ENCODE assay signal across 22 cellular contexts in the genomic region with DNA sequence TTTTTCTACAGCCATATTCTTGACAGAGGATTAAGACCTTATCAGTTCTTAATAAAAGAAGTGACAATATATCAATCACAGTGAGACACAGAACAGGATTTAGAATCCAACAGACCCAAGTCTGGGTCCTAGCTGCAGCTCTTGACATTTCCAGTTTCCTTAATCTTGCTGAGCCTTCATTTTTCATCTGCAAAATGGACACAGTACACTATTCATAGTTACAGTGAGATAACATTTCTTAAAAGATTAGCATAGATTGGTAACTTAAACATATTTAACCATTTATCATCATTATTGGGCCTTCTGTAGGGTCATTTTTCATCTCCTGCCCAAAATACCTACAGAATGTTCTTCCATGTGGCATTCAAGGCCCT. TPM values are rescaled to one million over a fixed set of nuclear protein-coding genes. Genes with fewer than 3 reads are reported as not detected.
DNase-seq lines count a peak whose midpoint lies in the region; ATAC-seq and TF ChIP-seq lines count a peak whose summit lies in the region.
"Had no signal": no experiment of that assay in that cellular context is flagged by ENCODE, and none has a peak within 500 bp of the region (broad histone marks: within the 10 kb centered on the region; RNA-seq: fewer than 3 reads in every experiment).

No MANE protein-coding gene starts in this region.

- no peaks in the 10 kb centered on the region for H3F3A ChIP-seq in GM23338 (replicated peaks; ENCODE audit: low read depth)

- peaks cover 19% of the 10 kb centered on the region for H3K4me1 ChIP-seq in GM23338 (ENCODE audit: insufficient read depth)
- H3K4me1 ChIP-seq: testis had no signal

- no peaks in the 10 kb centered on the region for H3K27me3 ChIP-seq in GM23338 (ENCODE audit: insufficient read depth)
- H3K27me3 ChIP-seq: adrenal gland, body of pancreas, neural progenitor cell, sigmoid colon, testis had no signal

- peak overlapping the region; percentile 72 for H3K27ac Mint-ChIP-seq in activated naive CD8-positive, alpha-beta T cell
- no peak overlapping the region for H3K27ac Mint-ChIP-seq in activated naive CD8-positive, alpha-beta T cell treated with anti-CD3 and anti-CD28 coated beads, Interleukin-2, amount 50 U/mL, for 24 hours
- H3K27ac Mint-ChIP-seq in GM23338: peak overlapping the region; percentile 26
- peak overlapping the region; percentile 38 for H3K27ac Mint-ChIP-seq in activated T-helper 1 cell treated with anti-CD3 and anti-CD28 coated beads, Interleukin-12 subunit alpha, Interleukin-12 subunit beta, Interleukin-2, Interleukin-4 antibody, amounts not matched to agents 30 ng/mL and 10 ng/mL and 1 ng/mL, durations not matched to agents 14 hours and 24 hours and 36 hours
- peak overlapping the region; percentile 11 to 92 (median 81) for H3K27ac Mint-ChIP-seq in naive thymus-derived CD8-positive, alpha-beta T cell
- H3K27ac Mint-ChIP-seq: memory B cell; neural progenitor cell; stimulated activated naive B cell treated with anti-CD40 and anti-IgM and Interleukin-4, amounts not matched to agents 10 μg/mL and 1 μg/mL and 100 μg/mL, for 72 hours had no signal

- no peak overlapping the region for H3K4me3 ChIP-seq in GM23338
- H3K4me3 ChIP-seq: adrenal gland, body of pancreas, neural progenitor cell, sigmoid colon, testis had no signal

- peaks cover 22% of the 10 kb centered on the region for H3K79me2 ChIP-seq in GM23338 (replicated peaks; ENCODE audit: insufficient read depth)

- H3K36me3 Mint-ChIP-seq in activated naive CD8-positive, alpha-beta T cell: peaks cover 12% of the 10 kb centered on the region
- peaks cover 32% of the 10 kb centered on the region for H3K36me3 Mint-ChIP-seq in activated naive CD8-positive, alpha-beta T cell treated with anti-CD3 and anti-CD28 coated beads, Interleukin-2, amount 50 U/mL, for 24 hours (ENCODE audit: low read depth)
- H3K36me3 Mint-ChIP-seq in GM23338 (ENCODE audit: low read depth): peaks cover 3% of the 10 kb centered on the region; the same call in 1 of the 3 replicates
- peaks cover 28% of the 10 kb centered on the region for H3K36me3 Mint-ChIP-seq in activated T-helper 1 cell treated with anti-CD3 and anti-CD28 coated beads, Interleukin-12 subunit alpha, Interleukin-12 subunit beta, Interleukin-2, Interleukin-4 antibody, amounts not matched to agents 30 ng/mL and 10 ng/mL and 1 ng/mL, durations not matched to agents 14 hours and 24 hours and 36 hours (ENCODE audit: low read depth)
- peaks cover 7 to 80% (median 15%) of the 10 kb centered on the region in 3 donors for H3K36me3 Mint-ChIP-seq in naive thymus-derived CD8-positive, alpha-beta T cell
- H3K36me3 Mint-ChIP-seq: memory B cell had no signal

- no peak overlapping the region for H2AFZ ChIP-seq in GM23338
- H2AFZ ChIP-seq: neural progenitor cell had no signal

- no peaks in the 10 kb centered on the region for H3K27me3 Mint-ChIP-seq in activated naive CD8-positive, alpha-beta T cell
- no peaks in the 10 kb centered on the region for H3K27me3 Mint-ChIP-seq in activated naive CD8-positive, alpha-beta T cell treated with anti-CD3 and anti-CD28 coated beads, Interleukin-2, amount 50 U/mL, for 24 hours
- peaks cover 4% of the 10 kb centered on the region for H3K27me3 Mint-ChIP-seq in GM23338 (ENCODE audit: insufficient read depth, low read depth, poor library complexity)
- H3K27me3 Mint-ChIP-seq in activated T-helper 1 cell treated with anti-CD3 and anti-CD28 coated beads, Interleukin-12 subunit alpha, Interleukin-12 subunit beta, Interleukin-2, Interleukin-4 antibody, amounts not matched to agents 30 ng/mL and 10 ng/mL and 1 ng/mL, durations not matched to agents 14 hours and 24 hours and 36 hours (ENCODE audit: insufficient read depth): no peaks in the 10 kb centered on the region
- H3K27me3 Mint-ChIP-seq in naive thymus-derived CD8-positive, alpha-beta T cell: no peaks in the 10 kb centered on the region
- H3K27me3 Mint-ChIP-seq: memory B cell; stimulated activated naive B cell treated with anti-CD40 and anti-IgM and Interleukin-4, amounts not matched to agents 10 μg/mL and 1 μg/mL and 100 μg/mL, for 72 hours had no signal

- DNase-seq in activated naive CD8-positive, alpha-beta T cell treated with anti-CD3 and anti-CD28 coated beads, Interleukin-2, amount 50 U/mL, for 24 hours: no peak
- DNase-seq in GM23338 (ENCODE audit: low spot score): no peak
- DNase-seq in activated T-helper 1 cell treated with anti-CD3 and anti-CD28 coated beads, Interleukin-12 subunit alpha, Interleukin-12 subunit beta, Interleukin-2, Interleukin-4 antibody, amounts not matched to agents 30 ng/mL and 10 ng/mL and 1 ng/mL, durations not matched to agents 14 hours and 24 hours and 36 hours (ENCODE audit: low spot score): no peak
- no peak for DNase-seq in naive thymus-derived CD8-positive, alpha-beta T cell
- DNase-seq in NCI-H345 (lab: John Stamatoyannopoulos, UW): no peak
- DNase-seq in NCI-H69 (lab: John Stamatoyannopoulos, UW): no peak
- DNase-seq: adrenal gland; body of pancreas; hypothalamus; NCI-H1092 treated with DMSO at 0.1 percent for 48 hours; NCI-H1930; NCI-H526; Right ventricle myocardium superior; sigmoid colon; stimulated activated CD4-positive, alpha-beta T cell treated with anti-CD3 and anti-CD28 coated beads, Interleukin-4, amount 100 ng/mL, for 4 hours; stimulated activated naive B cell treated with anti-CD40 and anti-IgM and Interleukin-4, amounts not matched to agents 10 μg/mL and 1 μg/mL and 100 μg/mL, for 72 hours; testis had no signal

- peaks cover 72% of the 10 kb centered on the region for H3K4me1 Mint-ChIP-seq in activated naive CD8-positive, alpha-beta T cell (ENCODE audit: low read depth)
- peaks cover 48% of the 10 kb centered on the region for H3K4me1 Mint-ChIP-seq in activated naive CD8-positive, alpha-beta T cell treated with anti-CD3 and anti-CD28 coated beads, Interleukin-2, amount 50 U/mL, for 24 hours
- H3K4me1 Mint-ChIP-seq in GM23338: peaks cover 35% of the 10 kb centered on the region
- H3K4me1 Mint-ChIP-seq in activated T-helper 1 cell treated with anti-CD3 and anti-CD28 coated beads, Interleukin-12 subunit alpha, Interleukin-12 subunit beta, Interleukin-2, Interleukin-4 antibody, amounts not matched to agents 30 ng/mL and 10 ng/mL and 1 ng/mL, durations not matched to agents 14 hours and 24 hours and 36 hours (ENCODE audit: low read depth): peaks cover 48% of the 10 kb centered on the region
- peaks cover 29 to 79% (median 66%) of the 10 kb centered on the region in 4 donors for H3K4me1 Mint-ChIP-seq in naive thymus-derived CD8-positive, alpha-beta T cell

- intact Hi-C loops in activated T-helper 1 cell treated with anti-CD3 and anti-CD28 coated beads, Interleukin-12 subunit alpha, Interleukin-12 subunit beta, Interleukin-2, Interleukin-4 antibody, amounts not matched to agents 30 ng/mL and 10 ng/mL and 1 ng/mL, durations not matched to agents 14 hours and 24 hours and 36 hours (cut with micrococcal nuclease): no loop called here

- no peak for TF ChIP-seq CTCF in GM23338 (conservative IDR thresholded peaks at IDR 0.05; ENCODE audit: low read depth in 2 of 2)

- H4K20me1 ChIP-seq in GM23338 (replicated peaks; ENCODE audit: insufficient read depth): 0 out of 2 replicates have a peak, but pooled peaks cover 3% of the 10 kb centered on the region

- H3K9me2 ChIP-seq in GM23338 (ENCODE audit: insufficient read depth): no peaks in the 10 kb centered on the region

- H3K9me3 Mint-ChIP-seq in activated naive CD8-positive, alpha-beta T cell (ENCODE audit: low read depth): no peaks in the 10 kb centered on the region
- H3K9me3 Mint-ChIP-seq in activated naive CD8-positive, alpha-beta T cell treated with anti-CD3 and anti-CD28 coated beads, Interleukin-2, amount 50 U/mL, for 24 hours: no peaks in the 10 kb centered on the region
- no peaks in the 10 kb centered on the region for H3K9me3 Mint-ChIP-seq in GM23338
- H3K9me3 Mint-ChIP-seq in activated T-helper 1 cell treated with anti-CD3 and anti-CD28 coated beads, Interleukin-12 subunit alpha, Interleukin-12 subunit beta, Interleukin-2, Interleukin-4 antibody, amounts not matched to agents 30 ng/mL and 10 ng/mL and 1 ng/mL, durations not matched to agents 14 hours and 24 hours and 36 hours: no peaks in the 10 kb centered on the region
- H3K9me3 Mint-ChIP-seq in naive thymus-derived CD8-positive, alpha-beta T cell: no peaks in the 10 kb centered on the region
- H3K9me3 Mint-ChIP-seq: memory B cell; neural progenitor cell; stimulated activated naive B cell treated with anti-CD40 and anti-IgM and Interleukin-4, amounts not matched to agents 10 μg/mL and 1 μg/mL and 100 μg/mL, for 72 hours had no signal

- POLR2A ChIA-PET in naive thymus-derived CD8-positive, alpha-beta T cell (lab: Charles Lee): interaction anchor here (0.6 to 2.6 kb wide), 6 partner anchors 19 to 208 kb away, joined by 3 to 10 read pairs (median 6); a partner anchor contains a TSS

- ATAC-seq in activated naive CD8-positive, alpha-beta T cell treated with anti-CD3 and anti-CD28 coated beads, Interleukin-2, amount 50 U/mL, for 24 hours: no peak
- no peak for ATAC-seq in GM23338
- ATAC-seq in naive thymus-derived CD8-positive, alpha-beta T cell: no peak
- ATAC-seq: body of pancreas; left lobe of liver; stimulated activated naive B cell treated with anti-CD40 and anti-IgM and Interleukin-4, amounts not matched to agents 10 μg/mL and 1 μg/mL and 100 μg/mL, for 72 hours had no signal

- H3K4me2 ChIP-seq in GM23338: no peak overlapping the region
- H3K4me2 ChIP-seq: neural progenitor cell had no signal

- no peak overlapping the region for H3K27ac ChIP-seq in GM23338 (ENCODE audit: low read depth)
- H3K27ac ChIP-seq: body of pancreas, C4-2B, neural progenitor cell, sigmoid colon, testis had no signal

- peak overlapping the region; percentile 33 for H3K4me3 Mint-ChIP-seq in activated naive CD8-positive, alpha-beta T cell
- H3K4me3 Mint-ChIP-seq in activated naive CD8-positive, alpha-beta T cell treated with anti-CD3 and anti-CD28 coated beads, Interleukin-2, amount 50 U/mL, for 24 hours: no peak overlapping the region
- H3K4me3 Mint-ChIP-seq in GM23338: no peak overlapping the region
- no peak overlapping the region for H3K4me3 Mint-ChIP-seq in activated T-helper 1 cell treated with anti-CD3 and anti-CD28 coated beads, Interleukin-12 subunit alpha, Interleukin-12 subunit beta, Interleukin-2, Interleukin-4 antibody, amounts not matched to agents 30 ng/mL and 10 ng/mL and 1 ng/mL, durations not matched to agents 14 hours and 24 hours and 36 hours
- H3K4me3 Mint-ChIP-seq in naive thymus-derived CD8-positive, alpha-beta T cell: peak overlapping the region in 5 of 10 donors; percentile 14 to 42 (median 30)
- H3K4me3 Mint-ChIP-seq: memory B cell; neural progenitor cell; stimulated activated naive B cell treated with anti-CD40 and anti-IgM and Interleukin-4, amounts not matched to agents 10 μg/mL and 1 μg/mL and 100 μg/mL, for 72 hours had no signal

- H3K36me3 ChIP-seq in GM23338 (ENCODE audit: insufficient read depth): no peaks in the 10 kb centered on the region

RNA-seq across cellular contexts. Expression of a gene that starts 45.6 kb away (rescaled TPM):
- 24.3 and 28.6 TPM in 2 replicates for total RNA-seq in GM23338 (2014; rRNA removed; shearing (Covaris generic))
- 17.7 and 19.8 TPM in 2 replicates for polyA plus RNA-seq in GM23338 (2016; fragmentation: Nextera tagmentation; extraction: Ambion mirVana)
- total RNA-seq in activated T-helper 1 cell treated with anti-CD3 and anti-CD28 coated beads, Interleukin-12 subunit alpha, Interleukin-12 subunit beta, Interleukin-2, Interleukin-4 antibody, amounts not matched to agents 30 ng/mL and 10 ng/mL and 1 ng/mL, durations not matched to agents 14 hours and 24 hours and 36 hours: 60.9 and 62.4 TPM in 2 replicates
- total RNA-seq in naive thymus-derived CD8-positive, alpha-beta T cell: 10 to 100 TPM; 75.4 to 79.1 TPM
- polyA plus RNA-seq in naive thymus-derived CD8-positive, alpha-beta T cell: 100 to 1,000 TPM; 108 to 297 (median 154) TPM
